16 cellular contexts compared by ENCODE assay signal in the genomic region with DNA sequence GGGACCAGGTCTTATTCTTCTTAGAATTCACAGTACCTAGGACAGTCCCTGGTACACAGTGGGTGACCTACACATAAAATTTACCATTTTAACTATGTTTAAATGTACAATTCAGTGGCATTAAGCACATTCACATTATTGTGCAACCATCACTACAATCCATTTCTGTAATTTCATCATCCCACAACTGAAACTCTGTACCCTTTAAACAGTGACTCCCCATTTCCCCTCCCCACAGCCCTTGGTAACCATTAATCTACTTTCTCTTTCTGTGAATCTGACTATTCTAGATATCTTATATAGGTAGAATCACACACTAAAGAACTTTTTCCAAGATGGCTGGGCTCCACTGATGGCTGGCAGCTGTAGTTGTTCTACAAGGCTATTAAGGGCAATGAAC. TPM values are rescaled to one million over a fixed set of nuclear protein-coding genes. Genes with fewer than 3 reads are reported as not detected.
DNase-seq lines count a peak whose midpoint lies in the region; ATAC-seq and TF ChIP-seq lines count a peak whose summit lies in the region.
"Had no signal": no experiment of that assay in that cellular context is flagged by ENCODE, and none has a peak within 500 bp of the region (broad histone marks: within the 10 kb centered on the region; RNA-seq: fewer than 3 reads in every experiment).

No MANE protein-coding gene starts in this region.

- TF ChIP-seq POLR2A in right lobe of liver (IDR thresholded peaks at IDR 0.05) = no peak

- H3K27me3 ChIP-seq in right lobe of liver = no peaks in the 10 kb centered on the region
- H3K27me3 ChIP-seq: cardiac muscle cell, suprapubic skin had no signal

- peaks cover 0 to 74% (median 49%) of the 10 kb centered on the region in 4 donors for H3K36me3 ChIP-seq in right lobe of liver

- H3K27ac Mint-ChIP-seq in activated CD4-positive, alpha-beta T cell treated with anti-CD3 and anti-CD28 coated beads, Interleukin-2, amount 10 ng/mL, durations not matched to agents 24 days and 14 days = no peak overlapping the region
- H3K27ac Mint-ChIP-seq in activated T-helper 2 cell treated with anti-CD3 and anti-CD28 coated beads, Interferon-gamma antibody, Interleukin-2, Interleukin-4, amounts not matched to agents 10 μg/mL and 5 μg/mL and 100 μg/mL, durations not matched to agents 14 hours and 24 hours and 36 hours = peak overlapping the region; percentile 64

- H3K4me1 Mint-ChIP-seq in activated CD4-positive, alpha-beta T cell treated with anti-CD3 and anti-CD28 coated beads, Interleukin-2, amount 10 ng/mL, durations not matched to agents 24 days and 14 days = peaks cover 10% of the 10 kb centered on the region
- H3K4me1 Mint-ChIP-seq in activated T-helper 2 cell treated with anti-CD3 and anti-CD28 coated beads, Interferon-gamma antibody, Interleukin-2, Interleukin-4, amounts not matched to agents 10 μg/mL and 5 μg/mL and 100 μg/mL, durations not matched to agents 14 hours and 24 hours and 36 hours (ENCODE audit: low read depth) = peaks cover 22% of the 10 kb centered on the region

- in situ Hi-C loops in GM13977 (cut with MboI; ENCODE audit: low pct_unique_long_range_greater_than_20kb, low sequenced_read_pairs, unreplicated experiment) = no loop called here

- H3K27ac ChIP-seq in right lobe of liver = peak overlapping the region in 1 of 3 donors; percentile 7
- H3K27ac ChIP-seq: cardiac muscle cell, parathyroid adenoma, suprapubic skin had no signal

- H3K9me3 ChIP-seq in right lobe of liver = no peaks in the 10 kb centered on the region
- H3K9me3 ChIP-seq: suprapubic skin had no signal

- no peak overlapping the region for H3K4me3 ChIP-seq in right lobe of liver
- H3K4me3 ChIP-seq: cardiac muscle cell, suprapubic skin had no signal

- no peak for TF ChIP-seq CTCF in right lobe of liver (IDR thresholded peaks at IDR 0.05)
- no peak for TF ChIP-seq CTCF in GM13977 (IDR thresholded peaks at IDR 0.05; ENCODE audit: extremely low read depth, insufficient read depth, missing control alignments)

- peaks cover 0 to 6% (median 0%) of the 10 kb centered on the region in 4 donors for H3K4me1 ChIP-seq in right lobe of liver
- H3K4me1 ChIP-seq: parathyroid adenoma, suprapubic skin had no signal

- DNase-seq in activated CD4-positive, alpha-beta T cell treated with anti-CD3 and anti-CD28 coated beads for 48 hours = peak; percentile 15
- no peak for DNase-seq in activated CD4-positive, alpha-beta T cell treated with anti-CD3 and anti-CD28 coated beads, Interleukin-2, amount 10 ng/mL, durations not matched to agents 24 days and 14 days
- DNase-seq in activated T-helper 2 cell treated with anti-CD3 and anti-CD28 coated beads, Interferon-gamma antibody, Interleukin-2, Interleukin-4, amounts not matched to agents 10 μg/mL and 5 μg/mL and 100 μg/mL, durations not matched to agents 14 hours and 24 hours and 36 hours (ENCODE audit: low spot score) = no peak
- DNase-seq in right lobe of liver (no peak), Right ventricle myocardium inferior (ENCODE audit: missing footprints) (no peak), GM13977 (ENCODE audit: low spot score) (no peak), iPS-NIHi7 (ENCODE audit: extremely low spot score) (no peak)
- DNase-seq: COR-L47, kidney glomerular epithelial cell, NCI-H1417 treated with DMSO at 0.1 percent for 48 hours, NCI-H446 had no signal

- peaks cover 69% of the 10 kb centered on the region for H3K36me3 Mint-ChIP-seq in activated CD4-positive, alpha-beta T cell treated with anti-CD3 and anti-CD28 coated beads, Interleukin-2, amount 10 ng/mL, durations not matched to agents 24 days and 14 days (ENCODE audit: low read depth)
- peaks cover 79% of the 10 kb centered on the region for H3K36me3 Mint-ChIP-seq in activated T-helper 2 cell treated with anti-CD3 and anti-CD28 coated beads, Interferon-gamma antibody, Interleukin-2, Interleukin-4, amounts not matched to agents 10 μg/mL and 5 μg/mL and 100 μg/mL, durations not matched to agents 14 hours and 24 hours and 36 hours (ENCODE audit: low read depth)

- intact Hi-C loops in activated CD4-positive, alpha-beta T cell treated with anti-CD3 and anti-CD28 coated beads, Interleukin-2, amount 10 ng/mL, durations not matched to agents 24 days and 14 days (cut with micrococcal nuclease) = no loop called here
- intact Hi-C loops in activated T-helper 2 cell treated with anti-CD3 and anti-CD28 coated beads, Interferon-gamma antibody, Interleukin-2, Interleukin-4, amounts not matched to agents 10 μg/mL and 5 μg/mL and 100 μg/mL, durations not matched to agents 14 hours and 24 hours and 36 hours (cut with micrococcal nuclease) = no loop called here
- intact Hi-C loops in right lobe of liver (cut with DNase I) = no loop called here
- intact Hi-C loops in Right ventricle myocardium inferior (cut with DNase I) = no loop called here

- ATAC-seq in HG02981 (IDR thresholded peaks at IDR 0.05; ENCODE audit: unreplicated experiment) = peak; percentile 84
- peak; percentile 36 to 81 (median 60) for ATAC-seq in right lobe of liver
- no peak for ATAC-seq in Right ventricle myocardium inferior
- ATAC-seq: Panc1 had no signal

- H3K4me3 Mint-ChIP-seq in activated CD4-positive, alpha-beta T cell treated with anti-CD3 and anti-CD28 coated beads, Interleukin-2, amount 10 ng/mL, durations not matched to agents 24 days and 14 days = no peak overlapping the region
- no peak overlapping the region for H3K4me3 Mint-ChIP-seq in activated T-helper 2 cell treated with anti-CD3 and anti-CD28 coated beads, Interferon-gamma antibody, Interleukin-2, Interleukin-4, amounts not matched to agents 10 μg/mL and 5 μg/mL and 100 μg/mL, durations not matched to agents 14 hours and 24 hours and 36 hours (ENCODE audit: low read depth)

- no peaks in the 10 kb centered on the region for H3K9me3 Mint-ChIP-seq in activated CD4-positive, alpha-beta T cell treated with anti-CD3 and anti-CD28 coated beads, Interleukin-2, amount 10 ng/mL, durations not matched to agents 24 days and 14 days
- H3K9me3 Mint-ChIP-seq in activated T-helper 2 cell treated with anti-CD3 and anti-CD28 coated beads, Interferon-gamma antibody, Interleukin-2, Interleukin-4, amounts not matched to agents 10 μg/mL and 5 μg/mL and 100 μg/mL, durations not matched to agents 14 hours and 24 hours and 36 hours = no peaks in the 10 kb centered on the region

- no peaks in the 10 kb centered on the region for H3K27me3 Mint-ChIP-seq in activated CD4-positive, alpha-beta T cell treated with anti-CD3 and anti-CD28 coated beads, Interleukin-2, amount 10 ng/mL, durations not matched to agents 24 days and 14 days
- no peaks in the 10 kb centered on the region for H3K27me3 Mint-ChIP-seq in activated T-helper 2 cell treated with anti-CD3 and anti-CD28 coated beads, Interferon-gamma antibody, Interleukin-2, Interleukin-4, amounts not matched to agents 10 μg/mL and 5 μg/mL and 100 μg/mL, durations not matched to agents 14 hours and 24 hours and 36 hours (ENCODE audit: low read depth)

RNA-seq across cellular contexts. Expression of gene GFPT1, which starts 41.6 kb away (rescaled TPM):
- total RNA-seq in activated CD4-positive, alpha-beta T cell treated with anti-CD3 and anti-CD28 coated beads, Interleukin-2, amount 10 ng/mL, durations not matched to agents 24 days and 14 days = 48.8 and 50.6 TPM in 2 replicates
- total RNA-seq in activated T-helper 2 cell treated with anti-CD3 and anti-CD28 coated beads, Interferon-gamma antibody, Interleukin-2, Interleukin-4, amounts not matched to agents 10 μg/mL and 5 μg/mL and 100 μg/mL, durations not matched to agents 14 hours and 24 hours and 36 hours = 55.7 and 56.6 TPM in 2 replicates
- total RNA-seq in right lobe of liver (10 to 100 TPM; 20.7 to 46.1 (median 30.5) TPM), Right ventricle myocardium inferior (38.9 TPM)
